16 cellular contexts compared by ENCODE assay signal in the genomic region with DNA sequence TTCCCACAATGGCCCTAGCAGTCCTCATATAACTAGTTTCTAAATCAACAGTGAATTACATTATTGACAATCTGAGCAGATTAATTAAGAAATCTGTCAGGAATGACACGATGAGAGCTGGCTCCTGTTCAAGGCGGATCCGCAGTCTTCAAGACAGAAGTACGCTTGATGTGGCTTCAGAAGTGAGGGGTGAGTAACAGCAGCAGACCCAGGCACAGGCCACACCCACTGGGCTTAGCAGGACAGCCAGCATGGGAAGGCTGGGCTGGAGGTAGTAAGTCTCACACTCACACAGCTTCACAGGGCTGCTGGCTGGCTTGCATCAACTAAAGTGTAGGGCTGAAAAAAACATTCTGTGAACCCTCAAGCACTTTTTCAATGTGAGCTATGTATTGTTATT.
DNase-seq lines count a peak whose midpoint lies in the region; ATAC-seq and TF ChIP-seq lines count a peak whose summit lies in the region.
"Had no signal": no experiment of that assay in that cellular context is flagged by ENCODE, and none has a peak within 500 bp of the region (broad histone marks: within the 10 kb centered on the region; RNA-seq: fewer than 3 reads in every experiment).

No MANE protein-coding gene starts in this region.

- no peak overlapping the region for H3K18ac ChIP-seq in mesenchymal stem cell (ENCODE audit: low read depth in 1 of 2, low read length in 2 of 2)

- H3K36me3 ChIP-seq in mesenchymal stem cell (ENCODE audit: control insufficient read depth in 1 of 2, insufficient read depth in 2 of 2, low read depth in 1 of 2, low read length in 2 of 2) = no peaks in the 10 kb centered on the region
- no peaks in the 10 kb centered on the region for H3K36me3 ChIP-seq in SJCRH30
- H3K36me3 ChIP-seq: neutrophil had no signal

- H3K9me3 Mint-ChIP-seq in CD14-positive monocyte = peaks cover 0 to 7% (median 0%) of the 10 kb centered on the region in 7 donors

- peak; percentile 84 for DNase-seq in CD14-positive monocyte (ENCODE audit: low spot score)
- peak; percentile 74 for DNase-seq in HT1080 (ENCODE audit: low read depth)
- peak; percentile 3 for DNase-seq in astrocyte of the spinal cord (ENCODE audit: low read depth, low spot score)
- DNase-seq in mesenchymal stem cell = peak; percentile 63
- DNase-seq in SJCRH30 = no peak
- no peak for DNase-seq in activated CD4-positive, alpha-beta T cell treated with anti-CD3 and anti-CD28 coated beads for 4 hours
- no peak for DNase-seq in foreskin melanocyte
- DNase-seq: activated CD4-positive, alpha-beta T cell treated with anti-CD3 and anti-CD28 coated beads, Interleukin-2, amount 50 U/mL, for 48 hours; activated naive CD4-positive, alpha-beta T cell treated with anti-CD3 and anti-CD28 coated beads, Interleukin-2, amount 10 ng/mL, durations not matched to agents 7 days and 5 days; foreskin fibroblast; NCI-H146; NK-92 treated with Interleukin-12 subunit alpha and Interleukin-12 subunit beta, amount 100 ng/mL, for 24 hours; stimulated activated naive CD4-positive, alpha-beta T cell had no signal

- H2AFZ ChIP-seq in mesenchymal stem cell (ENCODE audit: low read depth, low read length) = no peak overlapping the region

- H2AK5ac ChIP-seq in mesenchymal stem cell (ENCODE audit: low read length, severe bottlenecking) = no peak overlapping the region

- intact Hi-C loops in CD14-positive monocyte (cut with micrococcal nuclease) = loop anchor here (10.0 kb wide), 2 partner anchors 81 to 159 kb away; no protein-coding TSS in a partner anchor

- H3K27me3 Mint-ChIP-seq in CD14-positive monocyte (ENCODE audit: low read depth in 3 of 3) = peaks cover 2 to 5% (median 4%) of the 10 kb centered on the region in 3 donors

- no peak overlapping the region for H3K4ac ChIP-seq in mesenchymal stem cell (ENCODE audit: low read depth in 1 of 2, low read length in 2 of 2)

- H3K23ac ChIP-seq in mesenchymal stem cell (ENCODE audit: low read length in 2 of 2) = no peak overlapping the region

- TF ChIP-seq CTCF in CD14-positive monocyte (IDR thresholded peaks at IDR 0.05) = no peak
- no peak for TF ChIP-seq CTCF in astrocyte of the spinal cord (IDR thresholded peaks at IDR 0.05; ENCODE audit: low read depth, low read length)

- H3K9ac ChIP-seq in mesenchymal stem cell (ENCODE audit: low read length) = no peak overlapping the region

- peak overlapping the region in 1 of 2 donors; percentile 7 for H3K4me3 Mint-ChIP-seq in CD14-positive monocyte
- H3K4me3 Mint-ChIP-seq: activated naive CD4-positive, alpha-beta T cell treated with anti-CD3 and anti-CD28 coated beads, Interleukin-2, amount 10 ng/mL, durations not matched to agents 7 days and 5 days had no signal

- H3K36me3 Mint-ChIP-seq in CD14-positive monocyte = peaks cover 0 to 2% of the 10 kb centered on the region in 2 donors

- in situ Hi-C loops in astrocyte of the spinal cord (cut with HindIII; ENCODE audit: low sequenced_read_pairs) = no loop called here

- H3K14ac ChIP-seq in mesenchymal stem cell (ENCODE audit: low read length in 2 of 2) = no peak overlapping the region

- no peak overlapping the region for H2BK120ac ChIP-seq in mesenchymal stem cell (ENCODE audit: low read depth, low read length)

- ATAC-seq in HG02973 (IDR thresholded peaks at IDR 0.05; ENCODE audit: unreplicated experiment) = no peak

- H4K91ac ChIP-seq in mesenchymal stem cell (ENCODE audit: low read length) = no peak overlapping the region

- no peaks in the 10 kb centered on the region for H3K9me3 ChIP-seq in mesenchymal stem cell (ENCODE audit: control insufficient read depth, low read length)
- H3K9me3 ChIP-seq in SJCRH30 (replicated peaks) = no peaks in the 10 kb centered on the region
- H3K9me3 ChIP-seq: neutrophil had no signal

- H3K4me1 Mint-ChIP-seq in CD14-positive monocyte = peaks cover 65% of the 10 kb centered on the region

- peaks cover 2% of the 10 kb centered on the region for H3K4me1 ChIP-seq in mesenchymal stem cell (ENCODE audit: control insufficient read depth, insufficient read depth, low read depth, low read length)
- no peaks in the 10 kb centered on the region for H3K4me1 ChIP-seq in SJCRH30

- H3K4me3 ChIP-seq in astrocyte of the spinal cord (ENCODE audit: low read depth, low read length) (no peak overlapping the region), mesenchymal stem cell (ENCODE audit: insufficient read depth in 1 of 2, low read depth in 1 of 2, low read length in 2 of 2) (no peak overlapping the region), SJCRH30 (no peak overlapping the region)

- H2BK5ac ChIP-seq in mesenchymal stem cell (ENCODE audit: low read depth, low read length, poor library complexity, severe bottlenecking) = no peak overlapping the region

- peak overlapping the region; percentile 75 to 95 (median 86) for H3K27ac Mint-ChIP-seq in CD14-positive monocyte
- H3K27ac Mint-ChIP-seq: activated naive CD4-positive, alpha-beta T cell treated with anti-CD3 and anti-CD28 coated beads, Interleukin-2, amount 10 ng/mL, durations not matched to agents 7 days and 5 days had no signal

- H3K27me3 ChIP-seq in mesenchymal stem cell (ENCODE audit: control insufficient read depth in 1 of 2, insufficient read depth in 1 of 2, low read length in 2 of 2) (peaks cover 0 to 6% of the 10 kb centered on the region in 2 experiments), SJCRH30 (peaks cover 6% of the 10 kb centered on the region; the same call in 1 of the 2 replicates)
- H3K27me3 ChIP-seq: neutrophil had no signal

- no peak overlapping the region for H4K8ac ChIP-seq in mesenchymal stem cell (ENCODE audit: low read length)

- H2BK15ac ChIP-seq in mesenchymal stem cell (ENCODE audit: low read depth, poor library complexity, severe bottlenecking) = no peak overlapping the region

- H3K4me2 ChIP-seq in mesenchymal stem cell (ENCODE audit: low read length, poor library complexity, severe bottlenecking) = no peak overlapping the region

- H3K79me1 ChIP-seq in mesenchymal stem cell (replicated peaks; ENCODE audit: low read length, poor library complexity, severe bottlenecking) = no peaks in the 10 kb centered on the region

- H3K27ac ChIP-seq in mesenchymal stem cell (ENCODE audit: low read length, poor library complexity, severe bottlenecking) (no peak overlapping the region), SJCRH30 (no peak overlapping the region)
- H3K27ac ChIP-seq: C4-2B, neutrophil had no signal

- no peak overlapping the region for H2BK12ac ChIP-seq in mesenchymal stem cell (ENCODE audit: low read length in 2 of 2)

- 71% methylated on average over 4 of the region's 4 CpGs for WGBS in mesenchymal stem cell

Comparison
In these comparisons a context has a peak if more than half of its experiments do, and no peak if none do; other contexts are left out.
1. DNase-seq: peak in CD14-positive monocyte (single experiment), HT1080 (single experiment), astrocyte of the spinal cord (single experiment) and mesenchymal stem cell (single experiment); none in SJCRH30 (0 of 2), activated CD4-positive, alpha-beta T cell treated with anti-CD3 and anti-CD28 coated beads for 4 hours (0 of 2) and foreskin melanocyte (single experiment).